In genomic region chr7:101163281-101164070, GRCh38 we compare ENCODE assay signal across 8 cellular contexts. TPM values are rescaled to one million over a fixed set of nuclear protein-coding genes. Genes with fewer than 3 reads are reported as not detected.
DNase-seq lines count a peak whose midpoint lies in the region; ATAC-seq, FAIRE-seq and TF ChIP-seq lines count a peak whose summit lies in the region.

No MANE protein-coding gene starts in this region.

- intact Hi-C loops in endothelial cell of umbilical vein (cut with micrococcal nuclease): loop anchor here (10.0 kb wide), 1 partner anchor 269 kb away; the partner anchor contains the start of gene ACHE

- no peak for TF ChIP-seq CTCF in endothelial cell of umbilical vein (IDR thresholded peaks at IDR 0.05; ENCODE audit: extremely low read depth in 1 of 2, insufficient read depth in 1 of 2, low read depth in 1 of 2, low read length in 2 of 2)
- no peak for TF ChIP-seq CTCF in parathyroid adenoma (IDR thresholded peaks at IDR 0.05)

- H3K9ac ChIP-seq in HUES48 (ENCODE audit: low read depth, low read length): peak overlapping the region; percentile 29; the same call in 1 of the 2 replicates
- H3K9ac ChIP-seq in endothelial cell of umbilical vein (replicated peaks; ENCODE audit: extremely low read depth, insufficient read depth, low read length): no peak overlapping the region
- H3K9ac ChIP-seq in parathyroid adenoma: no peak overlapping the region

- no peak for TF ChIP-seq POLR2A in endothelial cell of umbilical vein (IDR thresholded peaks at IDR 0.05; ENCODE audit: low read depth, low read length)

- dilution Hi-C loops in endothelial cell of umbilical vein (cut with MboI; ENCODE audit: extremely low pct_ligation_motif_present, low sequenced_read_pairs): no loop called here

- H3K36me3 ChIP-seq in HUES48 (ENCODE audit: control insufficient read depth, insufficient read depth, low read length) (no peaks in the 10 kb centered on the region; the same call in 1 of the 2 replicates), endothelial cell of umbilical vein (ENCODE audit: control insufficient read depth in 2 of 2, extremely low read depth in 1 of 2, insufficient read depth in 2 of 2, low read length in 2 of 2) (peaks cover 0 to 9% of the 10 kb centered on the region in 2 experiments), parathyroid adenoma (ENCODE audit: control insufficient read depth, insufficient read depth, low read length) (no peaks in the 10 kb centered on the region)

- DNase-seq in DMS53 treated with DMSO at 0.1 percent for 48 hours (lab: John Stamatoyannopoulos, UW; ENCODE audit: unreplicated experiment) (peak; percentile 69), SK-N-DZ (ENCODE audit: low spot score) (peak; percentile 69), endothelial cell of umbilical vein (ENCODE audit: low read depth, low spot score) (no peak), middle frontal gyrus (ENCODE audit: extremely low spot score, low spot score) (no peak), Ammon's horn (ENCODE audit: low spot score) (no peak)

- no peaks in the 10 kb centered on the region for H3K9me1 ChIP-seq in endothelial cell of umbilical vein (replicated peaks; ENCODE audit: control insufficient read depth, extremely low read depth, insufficient read depth, low read length)

- H3K9me3 ChIP-seq in HUES48 (ENCODE audit: control insufficient read depth, insufficient read depth, low read length): no peaks in the 10 kb centered on the region
- H3K9me3 ChIP-seq in endothelial cell of umbilical vein (replicated peaks; ENCODE audit: control insufficient read depth, insufficient read depth, low read length): no peaks in the 10 kb centered on the region
- no peaks in the 10 kb centered on the region for H3K9me3 ChIP-seq in parathyroid adenoma (ENCODE audit: control insufficient read depth, low read length)

- CTCF ChIA-PET in endothelial cell of umbilical vein (lab: Charles Lee): interaction anchor here (1.1 to 2.6 kb wide), 6 partner anchors 11 to 119 kb away, joined by 3 to 34 read pairs (median 10); no protein-coding TSS in a partner anchor

- H4K20me1 ChIP-seq in endothelial cell of umbilical vein (replicated peaks; ENCODE audit: control insufficient read depth, extremely low read depth, insufficient read depth, low read length): no peaks in the 10 kb centered on the region

- H3K4me1 ChIP-seq in HUES48 (ENCODE audit: control insufficient read depth, insufficient read depth, low read length) (peaks cover 46% of the 10 kb centered on the region), endothelial cell of umbilical vein (ENCODE audit: control insufficient read depth, extremely low read depth, insufficient read depth, low read length) (peaks cover 16% of the 10 kb centered on the region), parathyroid adenoma (peaks cover 11% of the 10 kb centered on the region)

- H3K27me3 ChIP-seq in HUES48 (ENCODE audit: control insufficient read depth, insufficient read depth, low read length): peaks cover 53% of the 10 kb centered on the region
- H3K27me3 ChIP-seq in endothelial cell of umbilical vein (ENCODE audit: control insufficient read depth in 2 of 2, insufficient read depth in 2 of 2, low read length in 2 of 2): peaks cover 37 to 45% of the 10 kb centered on the region in 2 experiments
- H3K27me3 ChIP-seq in parathyroid adenoma (ENCODE audit: control insufficient read depth, insufficient read depth, low read length): no peaks in the 10 kb centered on the region

- no TSS peak for BruUV-seq in endothelial cell of umbilical vein (replicated peaks; lab: Mats Ljungman, UMichigan)

- H3K27ac ChIP-seq in HUES48 (ENCODE audit: low read depth, low read length) (peak overlapping the region; percentile 88), endothelial cell of umbilical vein (ENCODE audit: insufficient read depth, low read depth, low read length) (no peak overlapping the region), parathyroid adenoma (peak overlapping the region; percentile 1)

- no peak for FAIRE-seq in endothelial cell of umbilical vein (lab: Jason Lieb, UNC)

- H3K4me2 ChIP-seq in endothelial cell of umbilical vein (ENCODE audit: insufficient read depth, low read length) (no peak overlapping the region), parathyroid adenoma (ENCODE audit: low read length) (peak overlapping the region; percentile 43)

- H3K4me3 ChIP-seq in HUES48 (ENCODE audit: low read depth, low read length): peak overlapping the region; percentile 76
- H3K4me3 ChIP-seq in endothelial cell of umbilical vein (replicated peaks in 1 of 3; ENCODE audit: insufficient read depth in 1 of 3, low read depth in 1 of 3, low read length in 3 of 3): no peak overlapping the region
- no peak overlapping the region for H3K4me3 ChIP-seq in parathyroid adenoma (ENCODE audit: low read depth, low read length)

- no peaks in the 10 kb centered on the region for H3K79me2 ChIP-seq in endothelial cell of umbilical vein (ENCODE audit: control insufficient read depth, insufficient read depth, low read length)
- no peaks in the 10 kb centered on the region for H3K79me2 ChIP-seq in parathyroid adenoma

- POLR2A ChIA-PET in endothelial cell of umbilical vein (lab: Charles Lee): interaction anchor here (1.0 kb wide), 1 partner anchor 37 kb away, joined by 3 read pairs; the partner anchor contains the start of gene SERPINE1

- H2AFZ ChIP-seq in endothelial cell of umbilical vein (ENCODE audit: low read depth, low read length): peak overlapping the region; percentile 19
- H2AFZ ChIP-seq in parathyroid adenoma: peak overlapping the region; percentile 76

- no peak for ATAC-seq in GM18498 (IDR thresholded peaks at IDR 0.05; ENCODE audit: unreplicated experiment)

RNA-seq across cellular contexts. Expression of gene VGF, which starts 1.9 kb away (rescaled TPM):
- 4.9 and 8.2 TPM in 2 replicates for polyA plus RNA-seq in SK-N-DZ (2014; cell fraction: cytosol; rRNA removed)
- polyA plus RNA-seq in SK-N-DZ (2014; cell fraction: nucleus; rRNA removed): 3.6 and 3.9 TPM in 2 replicates
- not detected in 2 replicates for total RNA-seq in endothelial cell of umbilical vein
- 0.03 TPM in 1 of 2 replicates, not detected in the other for polyA plus RNA-seq in endothelial cell of umbilical vein
- not detected in 2 replicates for polyA plus RNA-seq in endothelial cell of umbilical vein (2011; cell fraction: cytosol; rRNA removed)
- not detected in 2 replicates for polyA plus RNA-seq in endothelial cell of umbilical vein (2011; cell fraction: nucleus; rRNA removed)
- not detected in 2 replicates for polyA plus RNA-seq in endothelial cell of umbilical vein (2012)
- not detected in 2 replicates for polyA minus RNA-seq in endothelial cell of umbilical vein
- polyA minus RNA-seq in endothelial cell of umbilical vein (2011; cell fraction: cytosol; rRNA and poly(A)+ RNA removed): not detected
- not detected in 2 replicates for polyA minus RNA-seq in endothelial cell of umbilical vein (2011; cell fraction: nucleus; rRNA and poly(A)+ RNA removed)

RNA-seq across cellular contexts. Expression of gene AP1S1, which starts 9.2 kb away (rescaled TPM):
- 210 and 218 TPM in 2 replicates for polyA plus RNA-seq in SK-N-DZ (2014; cell fraction: cytosol; rRNA removed)
- 108 and 136 TPM in 2 replicates for polyA plus RNA-seq in SK-N-DZ (2014; cell fraction: nucleus; rRNA removed)
- total RNA-seq in endothelial cell of umbilical vein: 70.9 and 93.3 TPM in 2 replicates
- 82.8 and 106 TPM in 2 replicates for polyA plus RNA-seq in endothelial cell of umbilical vein
- polyA plus RNA-seq in endothelial cell of umbilical vein (2011; cell fraction: cytosol; rRNA removed): 139 and 140 TPM in 2 replicates
- 68.1 and 78.9 TPM in 2 replicates for polyA plus RNA-seq in endothelial cell of umbilical vein (2011; cell fraction: nucleus; rRNA removed)
- 127 and 166 TPM in 2 replicates for polyA plus RNA-seq in endothelial cell of umbilical vein (2012)
- 67.4 and 70.2 TPM in 2 replicates for polyA minus RNA-seq in endothelial cell of umbilical vein
- 37.6 TPM for polyA minus RNA-seq in endothelial cell of umbilical vein (2011; cell fraction: cytosol; rRNA and poly(A)+ RNA removed)
- polyA minus RNA-seq in endothelial cell of umbilical vein (2011; cell fraction: nucleus; rRNA and poly(A)+ RNA removed): 7.4 and 8.7 TPM in 2 replicates

RNA-seq across cellular contexts. Expression of gene NAT16, which starts 16.6 kb away (rescaled TPM):
- not detected in 2 replicates for polyA plus RNA-seq in SK-N-DZ (2014; cell fraction: cytosol; rRNA removed)
- polyA plus RNA-seq in SK-N-DZ (2014; cell fraction: nucleus; rRNA removed): 0.24 TPM in 1 of 2 replicates, not detected in the other
- not detected in 2 replicates for total RNA-seq in endothelial cell of umbilical vein
- polyA plus RNA-seq in endothelial cell of umbilical vein: not detected in 2 replicates
- not detected in 2 replicates for polyA plus RNA-seq in endothelial cell of umbilical vein (2011; cell fraction: cytosol; rRNA removed)
- polyA plus RNA-seq in endothelial cell of umbilical vein (2011; cell fraction: nucleus; rRNA removed): not detected in 2 replicates
- polyA plus RNA-seq in endothelial cell of umbilical vein (2012): not detected in 2 replicates
- not detected in 2 replicates for polyA minus RNA-seq in endothelial cell of umbilical vein
- not detected for polyA minus RNA-seq in endothelial cell of umbilical vein (2011; cell fraction: cytosol; rRNA and poly(A)+ RNA removed)
- polyA minus RNA-seq in endothelial cell of umbilical vein (2011; cell fraction: nucleus; rRNA and poly(A)+ RNA removed): not detected in 2 replicates

RNA-seq across cellular contexts. Expression of gene SERPINE1, which starts 36.6 kb away (rescaled TPM):
- polyA plus RNA-seq in SK-N-DZ (2014; cell fraction: cytosol; rRNA removed): not detected in 2 replicates
- not detected in 2 replicates for polyA plus RNA-seq in SK-N-DZ (2014; cell fraction: nucleus; rRNA removed)
- total RNA-seq in endothelial cell of umbilical vein: 2,296 and 2,645 TPM in 2 replicates
- polyA plus RNA-seq in endothelial cell of umbilical vein: 4,637 and 5,683 TPM in 2 replicates
- 3,941 and 4,610 TPM in 2 replicates for polyA plus RNA-seq in endothelial cell of umbilical vein (2011; cell fraction: cytosol; rRNA removed)
- 2,230 and 2,366 TPM in 2 replicates for polyA plus RNA-seq in endothelial cell of umbilical vein (2011; cell fraction: nucleus; rRNA removed)
- polyA plus RNA-seq in endothelial cell of umbilical vein (2012): 3,488 and 3,747 TPM in 2 replicates
- polyA minus RNA-seq in endothelial cell of umbilical vein: 3,663 and 4,731 TPM in 2 replicates
- 2.8 TPM for polyA minus RNA-seq in endothelial cell of umbilical vein (2011; cell fraction: cytosol; rRNA and poly(A)+ RNA removed)
- 786 and 802 TPM in 2 replicates for polyA minus RNA-seq in endothelial cell of umbilical vein (2011; cell fraction: nucleus; rRNA and poly(A)+ RNA removed)

RNA-seq across cellular contexts. Expression of gene MOGAT3, which starts 37.4 kb away (rescaled TPM):
- polyA plus RNA-seq in SK-N-DZ (2014; cell fraction: cytosol; rRNA removed): not detected in 2 replicates
- polyA plus RNA-seq in SK-N-DZ (2014; cell fraction: nucleus; rRNA removed): not detected in 2 replicates
- total RNA-seq in endothelial cell of umbilical vein: not detected in 2 replicates
- not detected in 2 replicates for polyA plus RNA-seq in endothelial cell of umbilical vein
- polyA plus RNA-seq in endothelial cell of umbilical vein (2011; cell fraction: cytosol; rRNA removed): not detected in 2 replicates
- not detected in 2 replicates for polyA plus RNA-seq in endothelial cell of umbilical vein (2011; cell fraction: nucleus; rRNA removed)
- not detected in 2 replicates for polyA plus RNA-seq in endothelial cell of umbilical vein (2012)
- polyA minus RNA-seq in endothelial cell of umbilical vein: not detected in 2 replicates
- not detected for polyA minus RNA-seq in endothelial cell of umbilical vein (2011; cell fraction: cytosol; rRNA and poly(A)+ RNA removed)
- not detected in 2 replicates for polyA minus RNA-seq in endothelial cell of umbilical vein (2011; cell fraction: nucleus; rRNA and poly(A)+ RNA removed)

Comparison
In these comparisons a context has a peak if more than half of its experiments do, and no peak if none do; other contexts are left out.
1. DNase-seq: peak in DMS53 treated with DMSO at 0.1 percent for 48 hours (single experiment) and SK-N-DZ (single experiment); none in endothelial cell of umbilical vein (single experiment), middle frontal gyrus (single experiment) and Ammon's horn (single experiment).